In the genomic region with DNA sequence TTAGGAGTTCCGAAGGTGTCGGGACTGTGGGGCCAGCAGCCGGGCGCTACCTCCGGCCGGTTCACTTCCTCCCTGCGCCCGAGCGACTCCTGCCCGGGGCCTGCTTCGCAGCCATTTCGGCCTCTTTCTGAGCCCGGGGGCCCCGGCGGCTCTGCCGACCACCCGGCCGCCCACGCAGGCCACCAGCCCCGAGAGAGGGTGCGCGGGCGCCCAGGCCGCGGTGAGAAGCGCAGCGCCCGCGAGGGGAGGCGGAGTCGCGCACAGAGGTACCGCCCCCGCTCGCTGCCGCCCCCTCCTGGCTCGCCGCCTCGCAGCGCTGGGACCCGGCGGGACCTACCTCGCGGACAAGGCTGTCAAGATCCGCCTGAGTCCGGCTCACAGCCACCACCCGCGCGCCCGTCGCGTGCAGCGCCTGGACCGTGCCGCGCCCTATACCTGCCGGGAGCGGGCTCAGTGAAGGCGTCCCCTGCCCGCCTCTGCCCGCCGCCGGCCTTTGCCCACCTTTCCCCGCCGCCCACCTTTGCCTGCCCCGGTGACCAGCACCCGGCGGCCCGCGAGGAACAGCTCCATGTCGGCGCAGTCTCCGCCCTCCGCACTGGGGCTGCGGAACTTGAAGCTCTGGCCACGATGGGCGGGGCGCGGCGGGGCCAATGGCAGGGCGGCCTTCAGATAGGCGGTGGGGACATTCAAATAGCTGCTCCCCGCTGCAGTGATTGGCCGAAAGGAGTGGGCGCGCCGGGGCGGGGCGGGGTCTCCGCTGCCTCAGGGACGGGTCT, we compare ENCODE assay signal across 8 cellular contexts.
DNase-seq lines count a peak whose midpoint lies in the region; ATAC-seq and TF ChIP-seq lines count a peak whose summit lies in the region.

A gene (minus strand): TSS at position 585 of the 776 bp plus-strand sequence. CDS start 15 bp downstream, at position 570.

- ATAC-seq in GM19023 (IDR thresholded peaks at IDR 0.05; ENCODE audit: unreplicated experiment): peak; percentile 85
- peak; percentile 90 for ATAC-seq in HG03280 (IDR thresholded peaks at IDR 0.05; ENCODE audit: unreplicated experiment)

- peak; percentile 56 for TF ChIP-seq CTCF in AG09319 (IDR thresholded peaks at IDR 0.05; ENCODE audit: low read depth, low read length)

- peak; percentile 80 for DNase-seq in AG09319 (ENCODE audit: extremely low read depth, low read depth)
- peak; percentile 99 for DNase-seq in NCI-H345 treated with DMSO at 0.1 percent for 48 hours (lab: John Stamatoyannopoulos, UW; ENCODE audit: unreplicated experiment)
- DNase-seq in activated CD4-positive, CD25-positive, alpha-beta regulatory T cell (lab: John Stamatoyannopoulos, UW): peak; percentile 89 to 94 (median 91)
- DNase-seq in central memory CD4-positive, alpha-beta T cell: peak; percentile 93
- peak; percentile 92 for DNase-seq in inferior parietal cortex (ENCODE audit: extremely low spot score)
- DNase-seq in stimulated activated CD4-positive, alpha-beta T cell treated with anti-CD3 and anti-CD28 coated beads, Interleukin-12 subunit alpha, Interleukin-12 subunit beta, amount 100 ng/mL, for 24 hours (ENCODE audit: low read depth in 2 of 2): peak; percentile 82 to 97

Comparison
In these comparisons a context has a peak if more than half of its experiments do, and no peak if none do; other contexts are left out.
1. Peak in every context shown above with its lines: DNase-seq and ATAC-seq.